In the genomic region with DNA sequence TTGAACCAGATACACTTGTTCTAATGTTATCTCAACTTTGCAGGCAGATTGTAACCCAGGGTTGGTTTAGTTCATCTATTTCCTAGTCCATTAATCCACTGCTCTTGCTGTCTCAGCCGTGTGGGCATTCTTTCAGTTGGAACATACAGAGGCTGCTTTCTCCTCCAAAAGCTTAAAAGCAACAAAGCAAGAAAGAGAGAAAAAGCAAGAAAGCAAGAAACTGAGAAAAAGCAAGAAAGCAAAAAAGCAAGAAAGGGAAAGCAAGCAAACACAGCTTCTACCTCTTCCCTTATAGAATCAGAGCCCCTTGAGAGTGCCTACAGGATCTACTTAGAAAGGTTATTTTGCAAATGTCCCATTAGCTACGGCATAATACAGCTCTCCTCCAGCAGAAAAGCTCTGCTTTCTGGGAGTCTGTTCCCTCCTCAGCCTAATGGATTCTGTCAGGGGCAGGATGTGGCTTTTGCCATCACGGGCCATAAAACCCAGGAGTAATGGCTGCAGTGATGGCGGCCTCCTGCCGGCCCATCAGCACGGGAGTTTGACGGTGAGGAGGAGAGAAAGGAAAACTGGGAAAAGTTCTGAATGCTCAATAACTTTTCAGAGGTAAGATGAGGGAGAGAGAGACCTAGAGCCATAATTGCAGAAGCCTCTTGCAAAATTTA, we compare ENCODE assay signal across 22 cellular contexts.
A peak's percentile ranks its signal among the peaks of the same experiment; 100 is the strongest.
DNase-seq lines count a peak whose midpoint lies in the region; ATAC-seq lines count a peak whose summit lies in the region.
"Had no signal": no experiment of that assay in that cellular context is flagged by ENCODE, and none has a peak within 500 bp of the region (broad histone marks: within the 10 kb centered on the region; RNA-seq: fewer than 3 reads in every experiment).

No MANE protein-coding gene starts in this region.

- H3K36me3 Mint-ChIP-seq in T-helper 1 cell treated with Interleukin-12 subunit alpha and Interleukin-12 subunit beta and Interleukin-4 antibody, amounts not matched to agents 30 μg/mL and 1 μg/mL, for 36 hours (ENCODE audit: low read depth) = peaks cover 1% of the 10 kb centered on the region
- H3K36me3 Mint-ChIP-seq: CD8-positive, alpha-beta T cell had no signal

- H3K27me3 Mint-ChIP-seq in T-helper 1 cell treated with Interleukin-12 subunit alpha and Interleukin-12 subunit beta and Interleukin-4 antibody, amounts not matched to agents 30 μg/mL and 1 μg/mL, for 36 hours (ENCODE audit: low read depth) = peaks cover 8% of the 10 kb centered on the region

- H3K9me3 ChIP-seq in mesodermal cell (ENCODE audit: control insufficient read depth, low read length) (no peaks in the 10 kb centered on the region), SJCRH30 (replicated peaks) (no peaks in the 10 kb centered on the region)
- H3K9me3 ChIP-seq: prostate gland, upper lobe of right lung had no signal

- no peaks in the 10 kb centered on the region for H3K27me3 ChIP-seq in SJCRH30
- H3K27me3 ChIP-seq: upper lobe of right lung had no signal

- WGBS in mesodermal cell (ENCODE audit: insufficient coverage in 2 of 2), 2 experiments = 63 to 75% methylated on average over 5 to 6 of the region's 7 CpGs

- ATAC-seq in GM21367 (IDR thresholded peaks at IDR 0.05; ENCODE audit: unreplicated experiment) = no peak
- ATAC-seq: activated CD4-positive, alpha-beta T cell treated with anti-CD3 and anti-CD28 coated beads for 36 hours; CD8-positive, alpha-beta T cell; GM12878; left colon had no signal

- peak overlapping the region; percentile 49 for H3K27ac ChIP-seq in mesodermal cell (ENCODE audit: low read depth, low read length, severe bottlenecking)
- no peak overlapping the region for H3K27ac ChIP-seq in SJCRH30
- H3K27ac ChIP-seq: GM23248, upper lobe of right lung had no signal

- no peaks in the 10 kb centered on the region for H3K9me3 Mint-ChIP-seq in T-helper 1 cell treated with Interleukin-12 subunit alpha and Interleukin-12 subunit beta and Interleukin-4 antibody, amounts not matched to agents 30 μg/mL and 1 μg/mL, for 36 hours
- H3K9me3 Mint-ChIP-seq: CD8-positive, alpha-beta T cell; endodermal cell had no signal

- H3K36me3 ChIP-seq in mesodermal cell (ENCODE audit: control insufficient read depth, insufficient read depth, low read length) (no peaks in the 10 kb centered on the region), SJCRH30 (no peaks in the 10 kb centered on the region)
- H3K36me3 ChIP-seq: prostate gland, upper lobe of right lung had no signal

- peak overlapping the region; percentile 18 for H3K27ac Mint-ChIP-seq in T-helper 1 cell treated with Interleukin-12 subunit alpha and Interleukin-12 subunit beta and Interleukin-4 antibody, amounts not matched to agents 30 μg/mL and 1 μg/mL, for 36 hours
- H3K27ac Mint-ChIP-seq: activated CD4-positive, alpha-beta T cell treated with anti-CD3 and anti-CD28 coated beads for 36 hours; CD8-positive, alpha-beta T cell; endodermal cell had no signal

- DNase-seq in T-helper 1 cell = no peak
- DNase-seq in SK-N-DZ (ENCODE audit: low spot score) = peak; percentile 91
- DNase-seq in NK-92 (lab: John Stamatoyannopoulos, UW; ENCODE audit: unreplicated experiment) = no peak
- no peak for DNase-seq in SJCRH30
- DNase-seq in T1000 (lab: John Stamatoyannopoulos, UW) = no peak
- DNase-seq: activated CD4-positive, alpha-beta T cell treated with anti-CD3 and anti-CD28 coated beads for 36 hours; activated CD8-positive, alpha-beta memory T cell treated with anti-CD3 and anti-CD28 coated beads, Interleukin-2, amount 50 U/mL, for 48 hours; CD8-positive, alpha-beta T cell; cerebellar nuclear complex; endodermal cell; GM23248; hippocampal formation; Kasumi-1; left colon; NCI-H524 treated with DMSO at 0.1 percent for 48 hours; stimulated activated naive CD4-positive, alpha-beta T cell had no signal

- peaks cover 3% of the 10 kb centered on the region for H3K4me1 Mint-ChIP-seq in T-helper 1 cell treated with Interleukin-12 subunit alpha and Interleukin-12 subunit beta and Interleukin-4 antibody, amounts not matched to agents 30 μg/mL and 1 μg/mL, for 36 hours (ENCODE audit: low read depth)
- H3K4me1 Mint-ChIP-seq: activated CD4-positive, alpha-beta T cell treated with anti-CD3 and anti-CD28 coated beads for 36 hours had no signal

- H3K4me1 ChIP-seq in mesodermal cell (ENCODE audit: control insufficient read depth, insufficient read depth, low read length, poor library complexity, severe bottlenecking) (no peaks in the 10 kb centered on the region), SJCRH30 (no peaks in the 10 kb centered on the region)
- H3K4me1 ChIP-seq: prostate gland had no signal

- H3K4me3 ChIP-seq in mesodermal cell (ENCODE audit: extremely low read depth, insufficient read depth, low read length, poor library complexity, severe bottlenecking) = no peak overlapping the region
- no peak overlapping the region for H3K4me3 ChIP-seq in SJCRH30
- H3K4me3 ChIP-seq: GM12878, GM23248, prostate gland, upper lobe of right lung had no signal

- no peak overlapping the region for H3K4me3 Mint-ChIP-seq in T-helper 1 cell treated with Interleukin-12 subunit alpha and Interleukin-12 subunit beta and Interleukin-4 antibody, amounts not matched to agents 30 μg/mL and 1 μg/mL, for 36 hours
- H3K4me3 Mint-ChIP-seq: activated CD4-positive, alpha-beta T cell treated with anti-CD3 and anti-CD28 coated beads for 36 hours; CD8-positive, alpha-beta T cell; endodermal cell had no signal
